In the genomic region with DNA sequence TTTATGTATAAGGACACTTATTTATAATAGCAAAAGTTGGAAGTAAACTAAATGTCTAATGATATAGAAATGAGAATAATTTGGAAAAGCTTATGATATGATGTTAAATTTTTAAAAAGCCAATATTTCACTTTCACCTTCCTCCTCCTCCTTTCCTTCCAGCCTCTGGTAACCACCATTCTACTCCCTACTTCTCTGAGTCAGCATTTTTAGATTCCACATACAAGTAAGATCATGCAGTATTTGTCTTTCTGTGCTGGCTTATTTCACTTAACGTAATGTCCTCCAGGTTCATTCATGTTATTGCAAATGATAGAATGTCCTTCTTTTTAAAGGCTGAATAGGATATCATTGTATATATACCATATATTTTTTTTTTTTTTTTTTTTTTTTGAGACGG, we compare ENCODE assay signal across 21 cellular contexts.
A peak's percentile ranks its signal among the peaks of the same experiment; 100 is the strongest.
DNase-seq lines count a peak whose midpoint lies in the region; ATAC-seq, FAIRE-seq and TF ChIP-seq lines count a peak whose summit lies in the region.
"Had no signal": no experiment of that assay in that cellular context is flagged by ENCODE, and none has a peak within 500 bp of the region (broad histone marks: within the 10 kb centered on the region; RNA-seq: fewer than 3 reads in every experiment).

No MANE protein-coding gene starts in this region.

- intact Hi-C loops in IMR-90 (cut with micrococcal nuclease): no loop called here

- no peak for TF ChIP-seq POLR2A in A549 (IDR thresholded peaks at IDR 0.05; ENCODE audit: low read length)
- no peak for TF ChIP-seq POLR2A in IMR-90 (IDR thresholded peaks at IDR 0.05; ENCODE audit: low read depth, low read length)

- POLR2A ChIA-PET in A549 (lab: Yijun Ruan, JAX): no interaction called here
- POLR2A ChIA-PET in IMR-90 (lab: Charles Lee; ENCODE audit: unreplicated experiment): no interaction called here

- H3K27me3 ChIP-seq in IMR-90 (ENCODE audit: control insufficient read depth, insufficient read depth, low read length): no peaks in the 10 kb centered on the region
- no peaks in the 10 kb centered on the region for H3K27me3 ChIP-seq in bronchial epithelial cell (ENCODE audit: control insufficient read depth, insufficient read depth, low read length)
- H3K27me3 ChIP-seq: BLaER1 treated with 17β-estradiol and CSF1 and Interleukin-3, amounts not matched to agents 10 nM and 100 nM had no signal

- no peak for FAIRE-seq in A549 (lab: Jason Lieb, UNC)
- no peak for FAIRE-seq in bronchial epithelial cell (lab: Jason Lieb, UNC)
- FAIRE-seq: D721Med, GM12891, GM18507, H54 had no signal

- no peak for TF ChIP-seq EP300 in A549 (IDR thresholded peaks at IDR 0.05)

- H3K4me3 Mint-ChIP-seq in type B pancreatic cell: no peak overlapping the region
- no peak overlapping the region for H3K4me3 Mint-ChIP-seq in stimulated activated memory B cell treated with anti-CD40 and anti-IgM and Interleukin-4, amounts not matched to agents 10 μg/mL and 1 μg/mL and 100 μg/mL, for 72 hours
- H3K4me3 Mint-ChIP-seq: B cell; CD14-positive monocyte; CD4-positive, alpha-beta T cell; CD8-positive, alpha-beta memory T cell; GM23338; HFFc6 had no signal

- BruUV-seq in IMR-90 (replicated peaks; lab: Mats Ljungman, UMichigan): no TSS peak

- no peaks in the 10 kb centered on the region for H3K4me1 ChIP-seq in A549
- H3K4me1 ChIP-seq in IMR-90 (ENCODE audit: control insufficient read depth, insufficient read depth, low read length): no peaks in the 10 kb centered on the region
- H3K4me1 ChIP-seq: HAP-1 had no signal

- H3K79me1 ChIP-seq in IMR-90 (ENCODE audit: low read depth in 1 of 2, low read length in 2 of 2): no peaks in the 10 kb centered on the region

- H3K4me1 Mint-ChIP-seq in type B pancreatic cell (ENCODE audit: unreplicated experiment): no peaks in the 10 kb centered on the region
- H3K4me1 Mint-ChIP-seq in stimulated activated memory B cell treated with anti-CD40 and anti-IgM and Interleukin-4, amounts not matched to agents 10 μg/mL and 1 μg/mL and 100 μg/mL, for 72 hours: no peaks in the 10 kb centered on the region
- H3K4me1 Mint-ChIP-seq: B cell; CD14-positive monocyte; CD8-positive, alpha-beta memory T cell; GM23338 had no signal

- no peak overlapping the region for H3K56ac ChIP-seq in IMR-90 (ENCODE audit: extremely low read depth, insufficient read depth, low read length)

- no peak overlapping the region for H3K14ac ChIP-seq in IMR-90 (replicated peaks; ENCODE audit: low read depth, low read length)

- H3K9me3 ChIP-seq in A549: no peaks in the 10 kb centered on the region
- no peaks in the 10 kb centered on the region for H3K9me3 ChIP-seq in IMR-90 (ENCODE audit: control insufficient read depth, insufficient read depth, low read length)
- H3K9me3 ChIP-seq: HAP-1 had no signal

- CTCF ChIA-PET in A549 (lab: Yijun Ruan, JAX) (interaction anchor here (0.5 kb wide), 1 partner anchor 1547 kb away, joined by 3 read pairs; no protein-coding TSS in a partner anchor), IMR-90 (lab: Yijun Ruan, JAX) (no interaction called here)

- no peak overlapping the region for H3K27ac Mint-ChIP-seq in type B pancreatic cell
- no peak overlapping the region for H3K27ac Mint-ChIP-seq in stimulated activated memory B cell treated with anti-CD40 and anti-IgM and Interleukin-4, amounts not matched to agents 10 μg/mL and 1 μg/mL and 100 μg/mL, for 72 hours
- H3K27ac Mint-ChIP-seq: B cell; CD14-positive monocyte; CD4-positive, alpha-beta T cell; CD8-positive, alpha-beta memory T cell; GM23338; HFFc6 had no signal

- TF ChIP-seq RAD21 in A549 (conservative IDR thresholded peaks at IDR 0.05 in 1 of 2, IDR thresholded peaks at IDR 0.05 in 1 of 2) (no peak), IMR-90 (IDR thresholded peaks at IDR 0.05; ENCODE audit: low read length) (no peak)

- no peak overlapping the region for H3K4me3 ChIP-seq in A549
- no peak overlapping the region for H3K4me3 ChIP-seq in IMR-90 (ENCODE audit: insufficient read depth, low read depth, low read length)
- H3K4me3 ChIP-seq in bronchial epithelial cell (ENCODE audit: low read depth, low read length): no peak overlapping the region
- H3K4me3 ChIP-seq: BLaER1 treated with 17β-estradiol and CSF1 and Interleukin-3, amounts not matched to agents 10 nM and 100 nM; GM23338; HAP-1 had no signal

- no peak overlapping the region for H2BK15ac ChIP-seq in IMR-90 (ENCODE audit: low read depth, low read length)

- no peaks in the 10 kb centered on the region for H4K20me1 ChIP-seq in IMR-90 (ENCODE audit: insufficient read depth, low read length)
- H4K20me1 ChIP-seq: BLaER1 treated with 17β-estradiol and CSF1 and Interleukin-3, amounts not matched to agents 10 nM and 100 nM had no signal

- H3K36me3 Mint-ChIP-seq in type B pancreatic cell: no peaks in the 10 kb centered on the region
- no peaks in the 10 kb centered on the region for H3K36me3 Mint-ChIP-seq in stimulated activated memory B cell treated with anti-CD40 and anti-IgM and Interleukin-4, amounts not matched to agents 10 μg/mL and 1 μg/mL and 100 μg/mL, for 72 hours
- H3K36me3 Mint-ChIP-seq: CD14-positive monocyte; CD8-positive, alpha-beta memory T cell had no signal

- H4K8ac ChIP-seq in IMR-90 (ENCODE audit: low read depth in 2 of 2, low read length in 2 of 2): no peak overlapping the region

- DNase-seq in A549 (ENCODE audit: low read depth in 1 of 2, low spot score in 1 of 2): no peak
- no peak for DNase-seq in IMR-90
- DNase-seq in bronchial epithelial cell (ENCODE audit: low read depth): peak; percentile 17
- no peak for DNase-seq in type B pancreatic cell (ENCODE audit: extremely low spot score, unreplicated experiment)
- DNase-seq in SIG-M5 treated with dmso at 0.1 percent for 504 hours (lab: John Stamatoyannopoulos, UW; ENCODE audit: unreplicated experiment): no peak
- DNase-seq: CD4-positive, alpha-beta T cell; CD8-positive, alpha-beta memory T cell; DMS 273 treated with DMSO at 0.1 percent for 48 hours; DMS79; GF-D8; HFFc6 had no signal

- in situ Hi-C loops in IMR-90 (cut with MboI; ENCODE audit: low sequenced_read_pairs): no loop called here

- H4K91ac ChIP-seq in IMR-90 (ENCODE audit: insufficient read depth, low read depth, low read length): no peak overlapping the region

- no peak overlapping the region for H2AK5ac ChIP-seq in IMR-90 (ENCODE audit: low read depth, low read length)

- H3K27ac ChIP-seq in A549 (no peak overlapping the region), IMR-90 (ENCODE audit: insufficient read depth, low read length) (no peak overlapping the region)
- H3K27ac ChIP-seq: BLaER1 treated with 17β-estradiol and CSF1 and Interleukin-3, amounts not matched to agents 10 nM and 100 nM had no signal

- H3K9ac ChIP-seq in IMR-90 (ENCODE audit: low read depth, low read length): no peak overlapping the region
- H3K9ac ChIP-seq: BLaER1 treated with 17β-estradiol and CSF1 and Interleukin-3, amounts not matched to agents 10 nM and 100 nM had no signal

- WGBS in A549 (ENCODE audit: missing lambda C conversion rate): 16% methylated on average over 1 of the region's 2 CpGs
- no CpG with 5 or more reads among the region's 2 CpGs for WGBS in IMR-90 (ENCODE audit: extremely low coverage in 2 of 2, insufficient read length in 1 of 2), 2 experiments

- peaks cover 4% of the 10 kb centered on the region for H3K9me3 Mint-ChIP-seq in type B pancreatic cell
- peaks cover 16% of the 10 kb centered on the region for H3K9me3 Mint-ChIP-seq in stimulated activated memory B cell treated with anti-CD40 and anti-IgM and Interleukin-4, amounts not matched to agents 10 μg/mL and 1 μg/mL and 100 μg/mL, for 72 hours
- H3K9me3 Mint-ChIP-seq: CD4-positive, alpha-beta T cell; GM23338; HFFc6 had no signal

- H3K36me3 ChIP-seq in IMR-90 (ENCODE audit: control insufficient read depth, insufficient read depth, low read length): no peaks in the 10 kb centered on the region
- H3K36me3 ChIP-seq in bronchial epithelial cell (ENCODE audit: control insufficient read depth, insufficient read depth, low read length): no peaks in the 10 kb centered on the region
- H3K36me3 ChIP-seq: BLaER1 treated with 17β-estradiol and CSF1 and Interleukin-3, amounts not matched to agents 10 nM and 100 nM; HAP-1 had no signal

- no peak overlapping the region for H2BK20ac ChIP-seq in IMR-90 (ENCODE audit: low read depth, low read length)

- no peak overlapping the region for H2BK120ac ChIP-seq in IMR-90 (ENCODE audit: low read depth, low read length)

- no peak overlapping the region for H2AFZ ChIP-seq in IMR-90 (replicated peaks; ENCODE audit: low read length, poor library complexity)
- H2AFZ ChIP-seq: GM23338 had no signal

- H3K9me1 ChIP-seq in IMR-90 (ENCODE audit: insufficient read depth, low read length): no peaks in the 10 kb centered on the region

- ATAC-seq in A549 (no peak), IMR-90 (ENCODE audit: low read depth) (no peak)
- no peak for ATAC-seq in stimulated activated memory B cell treated with anti-CD40 and anti-IgM and Interleukin-4, amounts not matched to agents 10 μg/mL and 1 μg/mL and 100 μg/mL, for 72 hours
- ATAC-seq: GM23338 had no signal

- no peak overlapping the region for H4K5ac ChIP-seq in IMR-90 (ENCODE audit: low read depth, low read length)

- TF ChIP-seq CTCF in A549 (IDR thresholded peaks at IDR 0.05): no peak
- no peak for TF ChIP-seq CTCF in IMR-90 (conservative IDR thresholded peaks at IDR 0.05; ENCODE audit: low read depth, low read length)
- TF ChIP-seq CTCF in bronchial epithelial cell (IDR thresholded peaks at IDR 0.05; ENCODE audit: insufficient read depth, low read length, severe bottlenecking): no peak
- TF ChIP-seq CTCF in type B pancreatic cell (conservative IDR thresholded peaks at IDR 0.05): no peak

- dilution Hi-C loops in IMR-90 (cut with HindIII; ENCODE audit: low sequenced_read_pairs, unreplicated experiment): no loop called here

- no peak overlapping the region for H3K4me2 ChIP-seq in A549
- no peak overlapping the region for H3K4me2 ChIP-seq in IMR-90 (ENCODE audit: low read depth, low read length)
- H3K4me2 ChIP-seq: BLaER1 treated with 17β-estradiol and CSF1 and Interleukin-3, amounts not matched to agents 10 nM and 100 nM; GM23338 had no signal

- no peak overlapping the region for H3K23ac ChIP-seq in IMR-90 (ENCODE audit: low read depth, low read length)

- peaks cover 13% of the 10 kb centered on the region for H3K27me3 Mint-ChIP-seq in type B pancreatic cell
- H3K27me3 Mint-ChIP-seq in stimulated activated memory B cell treated with anti-CD40 and anti-IgM and Interleukin-4, amounts not matched to agents 10 μg/mL and 1 μg/mL and 100 μg/mL, for 72 hours: no peaks in the 10 kb centered on the region

- H3K4ac ChIP-seq in IMR-90 (ENCODE audit: low read depth, low read length): no peak overlapping the region

- no peak overlapping the region for H3K18ac ChIP-seq in IMR-90 (ENCODE audit: low read depth, low read length)

- H2AK9ac ChIP-seq in IMR-90 (replicated peaks; ENCODE audit: low read depth, low read length, poor library complexity): no peak overlapping the region

- no peak overlapping the region for H2BK5ac ChIP-seq in IMR-90 (ENCODE audit: low read depth, low read length, poor library complexity, severe bottlenecking)

TF ChIP-seq in A549, 52 proteins besides CTCF, POLR2A, EP300 and RAD21:
- TF ChIP-seq MAFK (IDR thresholded peaks at IDR 0.05; ENCODE audit: partially characterized antibody): peak; percentile 79
- no peak for TF ChIP-seq NR3C1 (IDR thresholded peaks at IDR 0.05)

TF ChIP-seq in IMR-90, 13 proteins besides CTCF, POLR2A, EP300 and RAD21:
- TF ChIP-seq MXI1 (IDR thresholded peaks at IDR 0.05; ENCODE audit: borderline replicate concordance, low read depth, low read length) (no peak), MAFK (IDR thresholded peaks at IDR 0.05; ENCODE audit: low read depth, low read length) (peak; percentile 93)
